In the genomic region with DNA sequence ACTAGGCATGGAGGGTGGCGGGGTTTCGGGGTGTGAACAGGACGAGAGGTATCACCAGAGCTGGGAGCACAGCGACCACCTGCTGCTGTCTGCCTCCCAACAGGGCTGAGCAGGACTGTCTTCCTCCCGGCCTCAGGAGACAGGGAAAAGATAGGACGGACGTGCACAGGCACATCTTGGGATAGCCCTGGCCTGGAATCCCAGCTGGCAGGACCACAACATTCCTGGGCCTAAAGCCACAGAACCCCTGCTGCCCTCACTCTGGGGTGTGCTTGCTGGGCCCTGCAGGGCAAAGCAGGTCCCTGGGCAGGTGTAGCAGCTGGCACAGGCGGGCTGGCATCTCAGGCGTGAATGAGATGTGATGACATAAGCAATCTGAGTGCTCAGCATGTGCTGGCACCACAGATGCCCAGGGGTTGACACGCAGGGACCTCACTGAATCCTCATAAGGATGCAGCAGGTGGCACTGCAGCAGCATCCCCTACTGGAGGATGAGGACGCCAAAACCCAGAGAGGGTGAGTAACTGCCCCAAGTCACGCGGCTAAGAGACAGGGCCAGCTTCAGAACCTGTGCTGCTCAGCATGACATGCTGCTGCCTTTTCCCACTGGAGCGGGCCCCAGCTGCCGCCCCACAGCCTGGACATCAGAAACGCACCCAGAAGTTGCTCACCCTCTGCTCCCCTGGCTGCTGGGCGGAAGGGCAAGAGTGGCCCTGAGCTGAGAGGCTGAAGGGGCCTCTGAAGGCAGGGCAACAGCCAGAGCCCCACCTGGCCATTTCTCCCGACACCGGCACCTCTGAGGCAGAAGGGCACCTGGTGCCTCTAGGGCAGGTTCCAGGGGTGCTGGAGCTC, we compare ENCODE assay signal across 12 cellular contexts. TPM values are rescaled to one million over a fixed set of nuclear protein-coding genes. Genes with fewer than 3 reads are reported as not detected.
DNase-seq lines count a peak whose midpoint lies in the region; ATAC-seq and TF ChIP-seq lines count a peak whose summit lies in the region.
"Had no signal": no experiment of that assay in that cellular context is flagged by ENCODE, and none has a peak within 500 bp of the region (broad histone marks: within the 10 kb centered on the region; RNA-seq: fewer than 3 reads in every experiment).

No MANE protein-coding gene starts in this region.

- no peak overlapping the region for H4K5ac ChIP-seq in IMR-90 (ENCODE audit: low read depth, low read length)

- H2AFZ ChIP-seq in IMR-90 (replicated peaks; ENCODE audit: low read length, poor library complexity) = peak overlapping the region; percentile 45

- dilution Hi-C loops in IMR-90 (cut with HindIII; ENCODE audit: low sequenced_read_pairs, unreplicated experiment) = no loop called here

- no peak for TF ChIP-seq POLR2A in IMR-90 (IDR thresholded peaks at IDR 0.05; ENCODE audit: low read depth, low read length)

- CTCF ChIA-PET in IMR-90 (lab: Yijun Ruan, JAX) = interaction anchor here (0.6 to 0.8 kb wide), 2 partner anchors 39 to 140 kb away, joined by 3 to 4 read pairs; no protein-coding TSS in a partner anchor

- H3K4me1 ChIP-seq in BLaER1 treated with 17β-estradiol and CSF1 and Interleukin-3, amounts not matched to agents 10 nM and 100 nM = peaks cover 6 to 39% (median 21%) of the 10 kb centered on the region in 10 experiments
- peaks cover 34% of the 10 kb centered on the region for H3K4me1 ChIP-seq in IMR-90 (ENCODE audit: control insufficient read depth, insufficient read depth, low read length)
- peaks cover 5% of the 10 kb centered on the region; the same call in 1 of the 2 replicates for H3K4me1 ChIP-seq in HAP-1

- peak overlapping the region; percentile 10; the same call in 1 of the 2 replicates for H4K91ac ChIP-seq in IMR-90 (ENCODE audit: insufficient read depth, low read depth, low read length)

- H2BK120ac ChIP-seq in IMR-90 (ENCODE audit: low read depth, low read length) = peak overlapping the region; percentile 53

- H3K23ac ChIP-seq in IMR-90 (ENCODE audit: low read depth, low read length) = no peak overlapping the region

- H3K79me1 ChIP-seq in IMR-90 (ENCODE audit: low read depth in 1 of 2, low read length in 2 of 2) = peaks cover 16 to 57% of the 10 kb centered on the region in 2 experiments; a peak in 3 of 4 replicates

- no peaks in the 10 kb centered on the region for H3K27me3 ChIP-seq in BLaER1 treated with 17β-estradiol and CSF1 and Interleukin-3, amounts not matched to agents 10 nM and 100 nM
- H3K27me3 ChIP-seq in IMR-90 (ENCODE audit: control insufficient read depth, insufficient read depth, low read length) = no peaks in the 10 kb centered on the region
- no peaks in the 10 kb centered on the region for H3K27me3 ChIP-seq in WERI-Rb-1 (ENCODE audit: insufficient read depth, low read depth, severe bottlenecking)
- H3K27me3 ChIP-seq in HAP-1 (ENCODE audit: low read depth) = no peaks in the 10 kb centered on the region

- peaks cover 22% of the 10 kb centered on the region for H3K9me1 ChIP-seq in IMR-90 (ENCODE audit: insufficient read depth, low read length)

- TF ChIP-seq RAD21 in IMR-90 (IDR thresholded peaks at IDR 0.05; ENCODE audit: low read length) = no peak

- 94% methylated on average over 12 of the region's 19 CpGs; no CpG with 5 or more reads in 1 of the 2 experiments for WGBS in IMR-90 (ENCODE audit: extremely low coverage in 2 of 2, insufficient read length in 1 of 2), 2 experiments

- ATAC-seq in IMR-90 (ENCODE audit: low read depth) (peak; percentile 4; the same call in 1 of the 2 replicates), HG02798 (IDR thresholded peaks at IDR 0.05; ENCODE audit: poor library complexity, unreplicated experiment) (no peak), HG02885 (IDR thresholded peaks at IDR 0.05; ENCODE audit: poor library complexity, unreplicated experiment) (no peak)

- H4K8ac ChIP-seq in IMR-90 (ENCODE audit: low read depth in 2 of 2, low read length in 2 of 2) = peak overlapping the region in 1 of 2 experiments; percentile 10; a peak in 1 of 4 replicates

- peaks cover 88 to 100% (median 94%) of the 10 kb centered on the region in 11 experiments for H3K36me3 ChIP-seq in BLaER1 treated with 17β-estradiol and CSF1 and Interleukin-3, amounts not matched to agents 10 nM and 100 nM
- H3K36me3 ChIP-seq in IMR-90 (ENCODE audit: control insufficient read depth, insufficient read depth, low read length) = peaks cover 22% of the 10 kb centered on the region
- H3K36me3 ChIP-seq in WERI-Rb-1 = peaks cover 2% of the 10 kb centered on the region
- H3K36me3 ChIP-seq in HAP-1 (replicated peaks) = peaks cover 30% of the 10 kb centered on the region

- no peak overlapping the region for H3K18ac ChIP-seq in IMR-90 (ENCODE audit: low read depth, low read length)

- no peaks in the 10 kb centered on the region for H3K9me3 ChIP-seq in BLaER1 treated with 17β-estradiol and CSF1 and Interleukin-3, amounts not matched to agents 10 nM and 100 nM (replicated peaks in 1 of 11)
- no peaks in the 10 kb centered on the region for H3K9me3 ChIP-seq in IMR-90 (ENCODE audit: control insufficient read depth, insufficient read depth, low read length)
- H3K9me3 ChIP-seq in WERI-Rb-1 (ENCODE audit: severe bottlenecking) = no peaks in the 10 kb centered on the region
- no peaks in the 10 kb centered on the region for H3K9me3 ChIP-seq in HAP-1

- peak overlapping the region; percentile 20 for H2BK20ac ChIP-seq in IMR-90 (ENCODE audit: low read depth, low read length)

- peak overlapping the region; percentile 41 for H2AK5ac ChIP-seq in IMR-90 (ENCODE audit: low read depth, low read length)

- no peak overlapping the region for H3K56ac ChIP-seq in IMR-90 (ENCODE audit: extremely low read depth, insufficient read depth, low read length)

- peak overlapping the region; percentile 38; the same call in 1 of the 3 replicates for H2BK15ac ChIP-seq in IMR-90 (ENCODE audit: low read depth, low read length)

- BruUV-seq in IMR-90 (replicated peaks; lab: Mats Ljungman, UMichigan) = no TSS peak

- intact Hi-C loops in IMR-90 (cut with micrococcal nuclease) = no loop called here

- peak overlapping the region in 6 of 11 experiments; percentile 4 to 34 (median 20); a peak in 4 of 22 replicates for H3K9ac ChIP-seq in BLaER1 treated with 17β-estradiol and CSF1 and Interleukin-3, amounts not matched to agents 10 nM and 100 nM
- H3K9ac ChIP-seq in IMR-90 (ENCODE audit: low read depth, low read length) = no peak overlapping the region

- in situ Hi-C loops in IMR-90 (cut with MboI; ENCODE audit: low sequenced_read_pairs) = no loop called here
- in situ Hi-C loops in HAP-1 (cut with MboI; ENCODE audit: low sequenced_read_pairs) = no loop called here
- in situ Hi-C loops in G401 (cut with HindIII; ENCODE audit: low sequenced_read_pairs) = no loop called here

- POLR2A ChIA-PET in IMR-90 (lab: Charles Lee; ENCODE audit: unreplicated experiment) = no interaction called here

- H3K14ac ChIP-seq in IMR-90 (replicated peaks; ENCODE audit: low read depth, low read length) = peak overlapping the region; percentile 5; the same call in 1 of the 2 replicates

- no peak overlapping the region for H3K4me2 ChIP-seq in BLaER1 treated with 17β-estradiol and CSF1 and Interleukin-3, amounts not matched to agents 10 nM and 100 nM
- no peak overlapping the region for H3K4me2 ChIP-seq in IMR-90 (ENCODE audit: low read depth, low read length)

- DNase-seq in IMR-90 (no peak), WERI-Rb-1 (no peak), iPS-NIHi11 (ENCODE audit: low spot score) (peak; percentile 50), HAP-1 (ENCODE audit: low spot score in 2 of 2) (no peak), G401 (ENCODE audit: low spot score) (no peak)
- DNase-seq: activated T-cell treated with anti-CD3 and anti-CD28 coated beads, Interleukin-2, amount 50 U/mL, for 24 hours; Calu3; NCI-H2029 treated with DMSO at 0.1 percent for 48 hours; small intestine had no signal

- no peak overlapping the region for H3K27ac ChIP-seq in BLaER1 treated with 17β-estradiol and CSF1 and Interleukin-3, amounts not matched to agents 10 nM and 100 nM
- no peak overlapping the region for H3K27ac ChIP-seq in IMR-90 (ENCODE audit: insufficient read depth, low read length)
- H3K27ac ChIP-seq in WERI-Rb-1 = no peak overlapping the region

- H4K20me1 ChIP-seq in BLaER1 treated with 17β-estradiol and CSF1 and Interleukin-3, amounts not matched to agents 10 nM and 100 nM = peaks cover 82 to 100% (median 94%) of the 10 kb centered on the region in 11 experiments
- H4K20me1 ChIP-seq in IMR-90 (ENCODE audit: insufficient read depth, low read length) = peaks cover 57% of the 10 kb centered on the region

- peak overlapping the region; percentile 28 for H3K4ac ChIP-seq in IMR-90 (ENCODE audit: low read depth, low read length)

- H3K4me3 ChIP-seq in BLaER1 treated with 17β-estradiol and CSF1 and Interleukin-3, amounts not matched to agents 10 nM and 100 nM = no peak overlapping the region
- H3K4me3 ChIP-seq in IMR-90 (ENCODE audit: insufficient read depth, low read depth, low read length) (no peak overlapping the region), WERI-Rb-1 (ENCODE audit: low read depth, low read length) (no peak overlapping the region), HAP-1 (no peak overlapping the region)

- no peak for TF ChIP-seq CTCF in IMR-90 (conservative IDR thresholded peaks at IDR 0.05; ENCODE audit: low read depth, low read length)
- peak; percentile 37 for TF ChIP-seq CTCF in WERI-Rb-1 (IDR thresholded peaks at IDR 0.05; ENCODE audit: low read depth, low read length)

- H2BK5ac ChIP-seq in IMR-90 (ENCODE audit: low read depth, low read length, poor library complexity, severe bottlenecking) = peak overlapping the region; percentile 17

- H2AK9ac ChIP-seq in IMR-90 (replicated peaks; ENCODE audit: low read depth, low read length, poor library complexity) = peak overlapping the region; percentile 1

RNA-seq across cellular contexts. Expression of gene CORO7, which starts 7.1 kb away (rescaled TPM):
- total RNA-seq in IMR-90 (2012; rRNA removed) = 6.3 and 7.8 TPM in 2 replicates
- polyA plus RNA-seq in IMR-90 (2012; rRNA removed) = 23.6 and 26.7 TPM in 2 replicates
- polyA plus RNA-seq in IMR-90 (2012; cell fraction: cytosol; rRNA removed) = 4.2 and 9.3 TPM in 2 replicates
- 135 and 301 TPM in 2 replicates for polyA plus RNA-seq in IMR-90 (2012; cell fraction: nucleus; rRNA removed; ENCODE audit: low replicate concordance)
- 34.2 and 39.5 TPM in 2 replicates for total RNA-seq in G401 (2014; rRNA removed; shearing (Covaris generic))

RNA-seq across cellular contexts. Expression of gene DNAJA3, which starts 16.4 kb away (rescaled TPM):
- 36.9 and 38.0 TPM in 2 replicates for total RNA-seq in IMR-90 (2012; rRNA removed)
- polyA plus RNA-seq in IMR-90 (2012; rRNA removed) = 40.2 TPM in 2 replicates
- 28.2 and 36.0 TPM in 2 replicates for polyA plus RNA-seq in IMR-90 (2012; cell fraction: cytosol; rRNA removed)
- polyA plus RNA-seq in IMR-90 (2012; cell fraction: nucleus; rRNA removed; ENCODE audit: low replicate concordance) = 75.3 and 86.2 TPM in 2 replicates
- total RNA-seq in G401 (2014; rRNA removed; shearing (Covaris generic)) = 79.4 and 89.7 TPM in 2 replicates

RNA-seq across cellular contexts. Expression of gene VASN, which starts 37.7 kb away (rescaled TPM):
- total RNA-seq in IMR-90 (2012; rRNA removed) = 9.3 and 10.3 TPM in 2 replicates
- polyA plus RNA-seq in IMR-90 (2012; rRNA removed) = 83.8 and 87.2 TPM in 2 replicates
- polyA plus RNA-seq in IMR-90 (2012; cell fraction: cytosol; rRNA removed) = 83.6 and 183 TPM in 2 replicates
- 42.8 and 134 TPM in 2 replicates for polyA plus RNA-seq in IMR-90 (2012; cell fraction: nucleus; rRNA removed; ENCODE audit: low replicate concordance)
- total RNA-seq in G401 (2014; rRNA removed; shearing (Covaris generic)) = 9.9 and 14.4 TPM in 2 replicates

RNA-seq across cellular contexts. Expression of gene PAM16, which starts 58.2 kb away (rescaled TPM):
- total RNA-seq in IMR-90 (2012; rRNA removed) = 17.9 and 25.6 TPM in 2 replicates
- 48.4 and 69.5 TPM in 2 replicates for polyA plus RNA-seq in IMR-90 (2012; rRNA removed)
- 84.0 and 105 TPM in 2 replicates for polyA plus RNA-seq in IMR-90 (2012; cell fraction: cytosol; rRNA removed)
- 70.0 and 101 TPM in 2 replicates for polyA plus RNA-seq in IMR-90 (2012; cell fraction: nucleus; rRNA removed; ENCODE audit: low replicate concordance)
- 68.3 and 83.9 TPM in 2 replicates for total RNA-seq in G401 (2014; rRNA removed; shearing (Covaris generic))
